In the genomic region with DNA sequence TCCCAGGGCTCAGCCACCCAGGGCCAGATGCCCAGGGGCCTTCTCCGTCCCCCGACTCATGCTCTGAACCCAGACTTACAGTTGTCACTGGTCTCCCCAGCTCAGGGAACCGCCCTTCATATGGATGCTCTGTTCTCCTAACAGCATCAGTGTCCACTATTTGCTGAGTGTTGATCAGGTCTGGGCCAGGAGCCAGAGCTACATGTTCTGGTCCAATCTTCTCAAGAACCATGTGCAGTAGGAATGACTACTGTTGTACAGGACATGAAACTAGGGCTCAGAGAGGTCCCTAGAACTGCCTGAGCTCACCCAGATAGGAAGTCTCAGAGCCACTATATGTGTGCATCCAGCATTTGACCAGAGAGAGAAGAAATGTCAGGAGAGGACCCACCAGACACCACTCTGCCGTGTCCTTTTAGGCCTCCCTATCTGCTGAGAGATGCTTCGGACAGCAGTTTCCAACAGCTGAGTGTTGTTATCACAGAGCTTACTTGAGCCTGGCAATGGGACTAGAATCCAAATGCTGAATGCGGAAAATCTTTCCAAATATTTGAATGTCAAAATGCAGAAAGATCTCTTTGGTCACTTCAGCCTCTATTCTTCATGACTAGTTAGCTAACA, we compare ENCODE assay signal across 18 cellular contexts.
DNase-seq lines count a peak whose midpoint lies in the region; ATAC-seq, FAIRE-seq and TF ChIP-seq lines count a peak whose summit lies in the region.
"Had no signal": no experiment of that assay in that cellular context is flagged by ENCODE, and none has a peak within 500 bp of the region (broad histone marks: within the 10 kb centered on the region; RNA-seq: fewer than 3 reads in every experiment).

No MANE protein-coding gene starts in this region.

- peak overlapping the region; percentile 54 for H3K4me2 ChIP-seq in GM23248 (ENCODE audit: unreplicated experiment)
- peak overlapping the region; percentile 2 for H3K4me2 ChIP-seq in skeletal muscle satellite cell (ENCODE audit: low read length)

- 0 out of 2 replicates have a peak, but pooled peaks cover under 1% of the 10 kb centered on the region for H3K36me3 ChIP-seq in GM23248 (ENCODE audit: low read depth)
- H3K36me3 ChIP-seq in kidney (ENCODE audit: control insufficient read depth in 1 of 2, insufficient read depth in 2 of 2, low read length in 2 of 2) = peaks cover 2 to 18% of the 10 kb centered on the region in 2 donors
- peaks cover 45% of the 10 kb centered on the region for H3K36me3 ChIP-seq in skeletal muscle satellite cell (ENCODE audit: insufficient read depth, low read length)
- H3K36me3 ChIP-seq in MG63 = peaks cover 17% of the 10 kb centered on the region

- H3K4me1 ChIP-seq in GM23248 (ENCODE audit: insufficient read depth) (peaks cover 31% of the 10 kb centered on the region), kidney (ENCODE audit: control insufficient read depth in 1 of 2, insufficient read depth in 1 of 2, low read depth in 1 of 2, low read length in 2 of 2) (peaks cover 2 to 8% of the 10 kb centered on the region in 2 donors), skeletal muscle satellite cell (ENCODE audit: control insufficient read depth, insufficient read depth, low read length) (peaks cover 30% of the 10 kb centered on the region)
- H3K4me1 ChIP-seq: adrenal gland, pancreas had no signal

- H3K27ac ChIP-seq in GM23248 (peak overlapping the region; percentile 59), coronary artery (peak overlapping the region; percentile 56 to 58), kidney (ENCODE audit: low read depth in 2 of 2, low read length in 2 of 2) (peak overlapping the region; percentile 19 to 25)
- H3K27ac ChIP-seq: adrenal gland, pancreas had no signal

- ATAC-seq in HG02763 (IDR thresholded peaks at IDR 0.05; ENCODE audit: unreplicated experiment) (no peak), HG03039 (IDR thresholded peaks at IDR 0.05; ENCODE audit: unreplicated experiment) (no peak)
- ATAC-seq: CD8-positive, alpha-beta T cell; stimulated activated naive CD8-positive, alpha-beta T cell treated with anti-CD3 and anti-CD28 coated beads, Interleukin-15, Interleukin-2, amounts not matched to agents 100 U/mL and 50 U/mL, for 24 hours had no signal

- H3K9me3 ChIP-seq in GM23248 (ENCODE audit: low read depth) (no peaks in the 10 kb centered on the region), kidney (ENCODE audit: control insufficient read depth in 1 of 2, low read length in 2 of 2) (no peaks in the 10 kb centered on the region), skeletal muscle satellite cell (replicated peaks; ENCODE audit: low read length) (no peaks in the 10 kb centered on the region), MG63 (peaks cover 4% of the 10 kb centered on the region; the same call in 1 of the 2 replicates)
- H3K9me3 ChIP-seq: adrenal gland, pancreas had no signal

- H3F3A ChIP-seq in GM23248 (ENCODE audit: insufficient read depth) = peaks cover 34% of the 10 kb centered on the region

- H3K27me3 ChIP-seq in GM23248 (replicated peaks; ENCODE audit: insufficient read depth) (no peaks in the 10 kb centered on the region), skeletal muscle satellite cell (ENCODE audit: control insufficient read depth, insufficient read depth, low read length) (no peaks in the 10 kb centered on the region), MG63 (no peaks in the 10 kb centered on the region)
- H3K27me3 ChIP-seq: adrenal gland, pancreas had no signal

- no peak for FAIRE-seq in kidney (lab: Jason Lieb, UNC)
- FAIRE-seq: colon, endothelial cell of umbilical vein, islet of Langerhans, pancreas had no signal

- WGBS in GM23248 (ENCODE audit: low coverage in 1 of 2, low lambda C conversion rate in 2 of 2, missing lambda C conversion rate in 2 of 2), 2 experiments = 47 to 52% methylated on average over 6 of the region's 6 CpGs

- DNase-seq in GM23248 (peak; percentile 34), coronary artery (ENCODE audit: low spot score) (peak; percentile 47), kidney (no peak), MG63 (no peak), ecto neural progenitor cell (ENCODE audit: low spot score) (no peak)
- DNase-seq: activated CD4-positive, alpha-beta T cell treated with anti-CD3 and anti-CD28 coated beads, Interleukin-2, amount 50 U/mL, for 4 hours; CD8-positive, alpha-beta T cell; KG1; NCI-H1105 treated with DMSO at 0.1 percent for 48 hours; pancreas; stimulated activated naive CD8-positive, alpha-beta T cell treated with anti-CD3 and anti-CD28 coated beads, Interleukin-15, Interleukin-2, amounts not matched to agents 100 U/mL and 50 U/mL, for 24 hours had no signal

- no peaks in the 10 kb centered on the region for H3K9me2 ChIP-seq in GM23248 (ENCODE audit: insufficient read depth)

- no peak for TF ChIP-seq CTCF in coronary artery (IDR thresholded peaks at IDR 0.05)
- TF ChIP-seq CTCF in kidney (IDR thresholded peaks at IDR 0.05; ENCODE audit: borderline replicate concordance, extremely low read depth, insufficient read depth) = no peak

- no peak overlapping the region for H2AFZ ChIP-seq in GM23248

- no peaks in the 10 kb centered on the region for H3K79me2 ChIP-seq in GM23248 (ENCODE audit: insufficient read depth)

- H4K20me1 ChIP-seq in GM23248 (ENCODE audit: insufficient read depth) = no peaks in the 10 kb centered on the region

- peak overlapping the region; percentile 27; the same call in 1 of the 2 replicates for H3K9ac ChIP-seq in GM23248
- no peak overlapping the region for H3K9ac ChIP-seq in kidney (ENCODE audit: low read length in 2 of 2)
- H3K9ac ChIP-seq in skeletal muscle satellite cell (ENCODE audit: low read depth, low read length) = peak overlapping the region; percentile 10

- intact Hi-C loops in kidney (cut with DNase I) = no loop called here

- in situ Hi-C loops in GM23248 (cut with MboI) = no loop called here

- H3K4me3 ChIP-seq in GM23248 (no peak overlapping the region), coronary artery (no peak overlapping the region), kidney (ENCODE audit: low read length in 2 of 2) (no peak overlapping the region), skeletal muscle satellite cell (ENCODE audit: low read length) (no peak overlapping the region), MG63 (no peak overlapping the region)
- H3K4me3 ChIP-seq: adrenal gland, pancreas had no signal

Comparison
In these comparisons a context has a peak if more than half of its experiments do, and no peak if none do; other contexts are left out.
1. DNase-seq: peak in GM23248 (single experiment) and coronary artery (single experiment); none in kidney (single experiment), MG63 (single experiment) and ecto neural progenitor cell (single experiment).
2. H3K9ac ChIP-seq: peak in GM23248 (single experiment) and skeletal muscle satellite cell (single experiment); none in kidney (0 of 2).
3. Peak in every context shown above with its lines, with median percentiles within 50 percentile points of each other: H3K27ac ChIP-seq.